In genomic region chr3:148974726-148975125, GRCh38 we compare ENCODE assay signal across 12 cellular contexts. TPM values are rescaled to one million over a fixed set of nuclear protein-coding genes. Genes with fewer than 3 reads are reported as not detected.
A peak's percentile ranks its signal among the peaks of the same experiment; 100 is the strongest.
DNase-seq lines count a peak whose midpoint lies in the region; ATAC-seq and TF ChIP-seq lines count a peak whose summit lies in the region.
"Had no signal": no experiment of that assay in that cellular context is flagged by ENCODE, and none has a peak within 500 bp of the region (broad histone marks: within the 10 kb centered on the region; RNA-seq: fewer than 3 reads in every experiment).

No MANE protein-coding gene starts in this region.

- H2AFZ ChIP-seq in ACC112 (ENCODE audit: low read length, unreplicated experiment), result peak overlapping the region; percentile 96
- H2AFZ ChIP-seq: neural progenitor cell had no signal

- peak; percentile 76 for ATAC-seq in GM19452 (IDR thresholded peaks at IDR 0.05; ENCODE audit: unreplicated experiment)
- no peak for ATAC-seq in GM19397 (IDR thresholded peaks at IDR 0.05; ENCODE audit: unreplicated experiment)

- H3K36me3 ChIP-seq in ACC112 (ENCODE audit: insufficient read depth, low read length), result no peaks in the 10 kb centered on the region
- H3K36me3 ChIP-seq in right atrium auricular region, result no peaks in the 10 kb centered on the region
- H3K36me3 ChIP-seq: BLaER1, neural progenitor cell, upper lobe of left lung had no signal

- DNase-seq in LHCN-M2 (ENCODE audit: low read depth) (peak; percentile 35), right atrium auricular region (ENCODE audit: low spot score) (no peak), HUDEP-2 (lab: John Stamatoyannopoulos, UW; ENCODE audit: unreplicated experiment in 76 of 76) (no peak), SIG-M5 (lab: John Stamatoyannopoulos, UW) (no peak), T1000 (lab: John Stamatoyannopoulos, UW) (no peak)
- DNase-seq: activated CD8-positive, alpha-beta memory T cell treated with anti-CD3 and anti-CD28 coated beads, Interleukin-2, amount 50 U/mL, for 4 hours; upper lobe of left lung had no signal

- H3K4me1 ChIP-seq in ACC112 (ENCODE audit: control insufficient read depth, insufficient read depth, low read length, unreplicated experiment), result peaks cover 18% of the 10 kb centered on the region
- H3K4me1 ChIP-seq in right atrium auricular region, result peaks cover 0 to 16% of the 10 kb centered on the region in 2 donors
- H3K4me1 ChIP-seq: BLaER1, upper lobe of left lung had no signal

- H3K9me3 ChIP-seq in right atrium auricular region, result no peaks in the 10 kb centered on the region
- H3K9me3 ChIP-seq: upper lobe of left lung had no signal

- H3K27ac ChIP-seq in ACC112 (ENCODE audit: low read depth, low read length) (peak overlapping the region; percentile 41), right atrium auricular region (peak overlapping the region; percentile 78 to 91)
- H3K27ac ChIP-seq: BLaER1, neural progenitor cell had no signal

- TF ChIP-seq CTCF in right atrium auricular region (IDR thresholded peaks at IDR 0.05), result no peak

- no peaks in the 10 kb centered on the region for H3K79me2 ChIP-seq in ACC112 (ENCODE audit: control insufficient read depth, insufficient read depth, low read length, unreplicated experiment)

- H3K27me3 ChIP-seq in ACC112 (ENCODE audit: insufficient read depth, low read length), result no peaks in the 10 kb centered on the region
- H3K27me3 ChIP-seq in right atrium auricular region, result no peaks in the 10 kb centered on the region
- H3K27me3 ChIP-seq: BLaER1, neural progenitor cell, upper lobe of left lung had no signal

- H3K4me3 ChIP-seq in ACC112 (ENCODE audit: low read depth, low read length), result peak overlapping the region; percentile 76
- H3K4me3 ChIP-seq in right atrium auricular region, result no peak overlapping the region
- H3K4me3 ChIP-seq: BLaER1, neural progenitor cell, upper lobe of left lung had no signal

RNA-seq across cellular contexts. Expression of gene GYG1, which starts 16.6 kb away (rescaled TPM):
- total RNA-seq in LHCN-M2 (2014; rRNA removed) (20.2 and 35.2 TPM in 2 replicates), right atrium auricular region (10 to 100 TPM; 67.9 to 70.7 TPM)
- 53.5 TPM for polyA plus RNA-seq in LHCN-M2 (2012)
